8 cellular contexts compared by ENCODE assay signal in the genomic region with DNA sequence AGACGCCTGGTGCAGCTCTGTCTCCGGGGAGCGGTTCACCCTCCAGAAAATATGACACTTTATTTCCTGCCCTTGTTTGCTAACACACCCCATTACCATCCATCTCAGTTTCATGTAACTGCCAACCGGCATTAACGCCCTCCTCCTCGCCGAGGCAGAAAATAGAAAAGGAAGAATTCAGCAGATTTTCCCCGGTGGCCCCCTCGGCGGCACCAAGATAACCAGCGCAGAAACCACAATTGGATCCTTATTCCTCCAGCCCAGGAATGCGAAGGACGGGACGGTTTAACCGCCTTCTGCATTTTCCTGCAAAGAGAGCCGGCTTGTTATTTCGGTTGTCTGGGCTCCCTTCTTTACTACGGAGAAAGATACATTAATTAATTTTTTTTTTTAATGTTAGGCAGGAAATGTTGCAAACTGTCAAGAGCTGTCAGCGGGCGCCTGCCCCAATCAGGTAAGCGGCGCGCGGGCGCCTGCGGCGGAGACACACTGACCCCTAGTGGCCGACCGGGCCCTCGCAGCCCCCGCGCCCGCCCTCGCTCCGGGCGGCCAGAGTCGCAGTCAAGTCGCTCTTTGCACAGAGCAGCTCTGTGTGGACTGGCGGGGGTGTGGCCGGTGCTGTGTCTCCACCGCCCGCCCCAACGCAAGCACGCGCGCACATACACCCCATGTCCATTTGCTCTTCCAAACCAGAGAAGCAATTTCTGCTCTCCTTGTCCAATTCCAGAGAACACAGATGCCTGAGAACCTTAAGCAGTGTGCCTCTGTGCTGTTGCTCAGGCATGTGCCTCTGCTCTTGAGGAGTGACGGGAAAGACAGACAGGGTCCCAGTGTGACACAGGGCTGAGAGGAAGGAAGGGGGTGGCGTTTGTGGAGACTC. TPM values are rescaled to one million over a fixed set of nuclear protein-coding genes. Genes with fewer than 3 reads are reported as not detected.
DNase-seq lines count a peak whose midpoint lies in the region; ATAC-seq, FAIRE-seq and TF ChIP-seq lines count a peak whose summit lies in the region.

No MANE protein-coding gene starts in this region.

- H3K36me3 ChIP-seq in H7 (replicated peaks; ENCODE audit: control insufficient read depth, insufficient read depth, low read length) (no peaks in the 10 kb centered on the region), osteoblast (ENCODE audit: insufficient read depth, low read length) (no peaks in the 10 kb centered on the region), thoracic aorta (no peaks in the 10 kb centered on the region)

- no peak overlapping the region; the same call in 1 of the 2 replicates for H3K4me3 ChIP-seq in H7 (ENCODE audit: insufficient read depth, low read depth, low read length)
- peak overlapping the region; percentile 64 for H3K4me3 ChIP-seq in osteoblast (ENCODE audit: insufficient read depth, low read length)
- peak overlapping the region; percentile 67 for H3K4me3 ChIP-seq in thoracic aorta

- no peak for FAIRE-seq in frontal cortex (lab: Jason Lieb, UNC)

- H4K20me1 ChIP-seq in osteoblast (ENCODE audit: insufficient read depth, low read length): no peaks in the 10 kb centered on the region

- peak overlapping the region; percentile 75 for H2AFZ ChIP-seq in osteoblast (ENCODE audit: low read length)

- H3K9me3 ChIP-seq in osteoblast (ENCODE audit: low read depth, low read length) (no peaks in the 10 kb centered on the region), thoracic aorta (no peaks in the 10 kb centered on the region)

- peaks cover 17% of the 10 kb centered on the region for H3K27me3 ChIP-seq in H7 (ENCODE audit: control insufficient read depth, insufficient read depth, low read length)
- peaks cover 11% of the 10 kb centered on the region for H3K27me3 ChIP-seq in osteoblast (ENCODE audit: insufficient read depth, low read length)
- H3K27me3 ChIP-seq in thoracic aorta (replicated peaks; ENCODE audit: insufficient read depth): no peaks in the 10 kb centered on the region

- no peaks in the 10 kb centered on the region for H3K79me2 ChIP-seq in osteoblast (ENCODE audit: insufficient read depth, low read length)

- H3K4me2 ChIP-seq in osteoblast (ENCODE audit: insufficient read depth, low read length): peak overlapping the region; percentile 92

- H3K4me1 ChIP-seq in osteoblast (ENCODE audit: insufficient read depth, low read length) (peaks cover 8% of the 10 kb centered on the region), thoracic aorta (ENCODE audit: control insufficient read depth in 1 of 2, low read depth in 2 of 2) (no peaks in the 10 kb centered on the region)

- DNase-seq in GF-D8 (lab: John Stamatoyannopoulos, UW): peak; percentile 20
- peak; percentile 89 for DNase-seq in H7
- DNase-seq in SIG-M5 treated with dmso at 0.1 percent for 504 hours (lab: John Stamatoyannopoulos, UW; ENCODE audit: unreplicated experiment): peak; percentile 86
- DNase-seq in activated gamma-delta T cell treated with Interleukin-2 at 50 U/mL for 16 hours: peak; percentile 84
- DNase-seq in frontal cortex (ENCODE audit: low spot score in 2 of 2): peak; percentile 62 to 76
- DNase-seq in osteoblast (ENCODE audit: insufficient read length, low spot score, missing footprints): peak; percentile 93
- DNase-seq in thoracic aorta (ENCODE audit: low spot score): peak; percentile 3

- peak; percentile 64 for ATAC-seq in thoracic aorta (ENCODE audit: insufficient number of reproducible peaks, low FRiP score, low read depth)

- H3K27ac ChIP-seq in osteoblast (ENCODE audit: low read depth, low read length) (no peak overlapping the region), thoracic aorta (no peak overlapping the region)

- TF ChIP-seq CTCF in LNCAP (IDR thresholded peaks at IDR 0.05): peak; percentile 99
- peak; percentile 78 for TF ChIP-seq CTCF in osteoblast (IDR thresholded peaks at IDR 0.05; ENCODE audit: extremely low read depth, low read depth, low read length)
- peak; percentile 99 for TF ChIP-seq CTCF in thoracic aorta (IDR thresholded peaks at IDR 0.05)

RNA-seq across cellular contexts. Expression of gene C17orf67, which starts 53.6 kb away (rescaled TPM):
- 1.5 and 1.9 TPM in 2 replicates for total RNA-seq in H7 (2014; rRNA removed; shearing (Covaris generic))
- 2.0 TPM for total RNA-seq in frontal cortex
- total RNA-seq in osteoblast: 0.36 and 0.88 TPM in 2 replicates
- total RNA-seq in thoracic aorta: 1 to 10 TPM; 1.3 to 2.4 TPM

RNA-seq across cellular contexts. Expression of gene DGKE, which starts 53.8 kb away (rescaled TPM):
- total RNA-seq in H7 (2014; rRNA removed; shearing (Covaris generic)): 2.0 and 3.6 TPM in 2 replicates
- total RNA-seq in frontal cortex: 28.5 TPM
- 6.2 and 7.7 TPM in 2 replicates for total RNA-seq in osteoblast
- 1 to 10 TPM; 8.7 to 9.9 TPM for total RNA-seq in thoracic aorta

Comparison
In these comparisons a context has a peak if more than half of its experiments do, and no peak if none do; other contexts are left out.
1. DNase-seq: peak in every context shown above with its lines; median percentile 93 in osteoblast; 89 in H7; 86 in SIG-M5 treated with dmso at 0.1 percent for 504 hours; 84 in activated gamma-delta T cell treated with Interleukin-2 at 50 U/mL for 16 hours; 69 in frontal cortex; 20 in GF-D8; 3 in thoracic aorta.